Comparison of ENCODE assay signal across 20 cellular contexts in the genomic region with DNA sequence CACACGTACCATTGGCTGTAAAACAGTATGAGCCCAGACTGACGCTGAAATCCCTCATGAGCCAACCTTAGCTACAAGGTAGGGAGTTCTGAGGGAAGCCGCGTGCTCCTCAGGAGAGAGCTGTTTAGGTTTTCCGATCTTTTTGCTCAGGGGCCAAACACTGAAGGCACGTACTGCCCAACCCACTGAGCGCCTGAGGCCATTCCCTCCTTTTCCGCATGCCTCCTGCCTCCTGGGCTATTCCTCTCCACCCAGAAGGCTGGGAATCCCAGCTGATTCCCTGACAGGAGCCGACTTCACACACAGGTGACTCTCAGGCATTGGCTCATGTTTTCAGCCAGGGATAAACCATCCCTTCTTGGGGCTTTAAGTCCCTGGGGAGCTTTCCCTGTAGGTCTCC. TPM values are rescaled to one million over a fixed set of nuclear protein-coding genes. Genes with fewer than 3 reads are reported as not detected.
A peak's percentile ranks its signal among the peaks of the same experiment; 100 is the strongest.
DNase-seq lines count a peak whose midpoint lies in the region; ATAC-seq lines count a peak whose summit lies in the region.
"Had no signal": no experiment of that assay in that cellular context is flagged by ENCODE, and none has a peak within 500 bp of the region (broad histone marks: within the 10 kb centered on the region; RNA-seq: fewer than 3 reads in every experiment).

No MANE protein-coding gene starts in this region.

- no peak overlapping the region for H3K27ac ChIP-seq in neuronal stem cell (replicated peaks; ENCODE audit: low read length)
- H3K27ac ChIP-seq: 22Rv1, BLaER1, C4-2B had no signal

- H3K36me3 ChIP-seq in neuronal stem cell (replicated peaks in 1 of 2; ENCODE audit: control insufficient read depth in 2 of 2, insufficient read depth in 2 of 2, low read length in 2 of 2) = peaks cover 0 to 14% of the 10 kb centered on the region in 2 donors
- H3K36me3 ChIP-seq: HAP-1 had no signal

- H3K27me3 Mint-ChIP-seq in activated T-cell treated with anti-CD3 and anti-CD28 coated beads, Interleukin-2, amount 50 U/mL, for 24 hours = no peaks in the 10 kb centered on the region
- H3K27me3 Mint-ChIP-seq: B cell; CD4-positive, CD25-positive, alpha-beta regulatory T cell had no signal

- no peak overlapping the region for H2BK5ac ChIP-seq in neuronal stem cell (ENCODE audit: low read length)

- H3K4me3 Mint-ChIP-seq in activated T-cell treated with anti-CD3 and anti-CD28 coated beads, Interleukin-2, amount 50 U/mL, for 24 hours = no peak overlapping the region
- no peak overlapping the region for H3K4me3 Mint-ChIP-seq in stimulated activated effector memory CD8-positive, alpha-beta T cell treated with anti-CD3 and anti-CD28 coated beads, Interleukin-12 subunit alpha, Interleukin-12 subunit beta, amount 100 ng/mL, for 72 hours
- H3K4me3 Mint-ChIP-seq: B cell; CD8-positive, alpha-beta T cell; HFFc6 had no signal

- H3K4me2 ChIP-seq in neuronal stem cell (ENCODE audit: insufficient read depth, low read length, poor library complexity, severe bottlenecking) = no peak overlapping the region
- H3K4me2 ChIP-seq: BLaER1 had no signal

- H3K9me3 Mint-ChIP-seq in activated T-cell treated with anti-CD3 and anti-CD28 coated beads, Interleukin-2, amount 50 U/mL, for 24 hours = no peaks in the 10 kb centered on the region
- no peaks in the 10 kb centered on the region for H3K9me3 Mint-ChIP-seq in stimulated activated effector memory CD8-positive, alpha-beta T cell treated with anti-CD3 and anti-CD28 coated beads, Interleukin-12 subunit alpha, Interleukin-12 subunit beta, amount 100 ng/mL, for 72 hours
- H3K9me3 Mint-ChIP-seq: CD4-positive, CD25-positive, alpha-beta regulatory T cell; CD8-positive, alpha-beta T cell; HFFc6 had no signal

- H3K23ac ChIP-seq in neuronal stem cell (ENCODE audit: low read depth, low read length, poor library complexity) = no peak overlapping the region

- H2BK15ac ChIP-seq in neuronal stem cell (ENCODE audit: low read length) = no peak overlapping the region

- no peak overlapping the region for H3K14ac ChIP-seq in neuronal stem cell (ENCODE audit: low read length)

- no peak overlapping the region for H2BK120ac ChIP-seq in neuronal stem cell (ENCODE audit: low read depth, low read length)

- H3K9ac ChIP-seq in neuronal stem cell (ENCODE audit: low read depth, low read length, poor library complexity) = no peak overlapping the region
- H3K9ac ChIP-seq: BLaER1 had no signal

- H2BK12ac ChIP-seq in neuronal stem cell (ENCODE audit: low read length) = no peak overlapping the region

- peaks cover 0 to 17% of the 10 kb centered on the region in 2 donors for H3K4me1 ChIP-seq in neuronal stem cell (ENCODE audit: control insufficient read depth in 2 of 2, insufficient read depth in 1 of 2, low read depth in 1 of 2, low read length in 2 of 2)
- H3K4me1 ChIP-seq: BLaER1, Caco-2, HAP-1 had no signal

- no peak overlapping the region for H4K91ac ChIP-seq in neuronal stem cell (ENCODE audit: low read depth, low read length, poor library complexity)

- no peak overlapping the region for H3K4ac ChIP-seq in neuronal stem cell (ENCODE audit: low read length)

- no peaks in the 10 kb centered on the region for H3K27me3 ChIP-seq in neuronal stem cell (ENCODE audit: control insufficient read depth in 3 of 3, insufficient read depth in 3 of 3, low read depth in 1 of 3, low read length in 3 of 3)
- H3K27me3 ChIP-seq: BLaER1 had no signal

- H3K79me1 ChIP-seq in neuronal stem cell (ENCODE audit: low read depth, low read length) = no peaks in the 10 kb centered on the region

- H2AK5ac ChIP-seq in neuronal stem cell (ENCODE audit: low read depth, low read length) = peak overlapping the region; percentile 11

- ATAC-seq in stimulated activated effector memory CD8-positive, alpha-beta T cell treated with anti-CD3 and anti-CD28 coated beads, Interleukin-12 subunit alpha, Interleukin-12 subunit beta, amount 100 ng/mL, for 72 hours = no peak
- ATAC-seq: CD8-positive, alpha-beta T cell; GM12878 had no signal

- peak overlapping the region; percentile 1 for H3K27ac Mint-ChIP-seq in activated T-cell treated with anti-CD3 and anti-CD28 coated beads, Interleukin-2, amount 50 U/mL, for 24 hours
- H3K27ac Mint-ChIP-seq in stimulated activated effector memory CD8-positive, alpha-beta T cell treated with anti-CD3 and anti-CD28 coated beads, Interleukin-12 subunit alpha, Interleukin-12 subunit beta, amount 100 ng/mL, for 72 hours = peak overlapping the region; percentile 20
- H3K27ac Mint-ChIP-seq: B cell; CD8-positive, alpha-beta T cell; HFFc6 had no signal

- peaks cover 70% of the 10 kb centered on the region for H3K36me3 Mint-ChIP-seq in activated T-cell treated with anti-CD3 and anti-CD28 coated beads, Interleukin-2, amount 50 U/mL, for 24 hours (ENCODE audit: low read depth)
- H3K36me3 Mint-ChIP-seq in stimulated activated effector memory CD8-positive, alpha-beta T cell treated with anti-CD3 and anti-CD28 coated beads, Interleukin-12 subunit alpha, Interleukin-12 subunit beta, amount 100 ng/mL, for 72 hours = peaks cover 91% of the 10 kb centered on the region

- H3K4me1 Mint-ChIP-seq in activated T-cell treated with anti-CD3 and anti-CD28 coated beads, Interleukin-2, amount 50 U/mL, for 24 hours (ENCODE audit: low read depth) = peaks cover 4% of the 10 kb centered on the region
- H3K4me1 Mint-ChIP-seq in stimulated activated effector memory CD8-positive, alpha-beta T cell treated with anti-CD3 and anti-CD28 coated beads, Interleukin-12 subunit alpha, Interleukin-12 subunit beta, amount 100 ng/mL, for 72 hours = peaks cover 4% of the 10 kb centered on the region

- no peak overlapping the region for H4K8ac ChIP-seq in neuronal stem cell (ENCODE audit: low read depth, low read length)

- peaks cover 0 to 2% of the 10 kb centered on the region in 2 donors for H3K9me3 ChIP-seq in neuronal stem cell (replicated peaks in 1 of 2; ENCODE audit: control insufficient read depth in 2 of 2, insufficient read depth in 1 of 2, low read depth in 1 of 2, low read length in 2 of 2)
- H3K9me3 ChIP-seq: BLaER1, Caco-2, HAP-1 had no signal

- no peak overlapping the region for H2AFZ ChIP-seq in neuronal stem cell (ENCODE audit: low read length)

- no CpG with 5 or more reads among the region's 9 CpGs for WGBS in neuronal stem cell (ENCODE audit: extremely low coverage in 2 of 2, insufficient read length in 2 of 2, insufficient replicate concordance in 1 of 2), 2 donors

- DNase-seq in activated T-cell treated with anti-CD3 and anti-CD28 coated beads, Interleukin-2, amount 50 U/mL, for 24 hours = no peak
- DNase-seq in activated T-cell treated with anti-CD3 and anti-CD28 coated beads, Interleukin-2, amount 50 U/mL, for 1 hour = no peak
- no peak for DNase-seq in neuronal stem cell (ENCODE audit: low spot score)
- no peak for DNase-seq in stimulated activated effector memory CD8-positive, alpha-beta T cell treated with anti-CD3 and anti-CD28 coated beads, Interleukin-12 subunit alpha, Interleukin-12 subunit beta, amount 100 ng/mL, for 72 hours (ENCODE audit: low spot score in 2 of 2)
- DNase-seq in foreskin melanocyte = no peak
- DNase-seq in dedifferentiated amniotic fluid mesenchymal stem cell (ENCODE audit: extremely low spot score) = no peak
- DNase-seq: Caco-2; CD4-positive, CD25-positive, alpha-beta regulatory T cell; CD8-positive, alpha-beta T cell; DMS153; DND-41; GDM1; GOT3; HFFc6 had no signal

- no peak overlapping the region for H3K18ac ChIP-seq in neuronal stem cell (ENCODE audit: low read length)

- H3K4me3 ChIP-seq in neuronal stem cell (ENCODE audit: low read length in 2 of 2) = no peak overlapping the region
- H3K4me3 ChIP-seq: BLaER1, GM12878, HAP-1 had no signal

RNA-seq across cellular contexts. Expression of a gene that starts 5.4 kb away (rescaled TPM):
- polyA plus RNA-seq in neuronal stem cell (2013, experiment 1 of 2) = 36.7 TPM
- 37.2 TPM for polyA plus RNA-seq in neuronal stem cell (2013, experiment 2 of 2)

RNA-seq across cellular contexts. Expression of a gene that starts 41.3 kb away (rescaled TPM):
- 10.1 TPM for polyA plus RNA-seq in neuronal stem cell (2013, experiment 1 of 2)
- polyA plus RNA-seq in neuronal stem cell (2013, experiment 2 of 2) = 9.5 TPM
